ENCODE assay signal across 2 cellular contexts in the genomic region with DNA sequence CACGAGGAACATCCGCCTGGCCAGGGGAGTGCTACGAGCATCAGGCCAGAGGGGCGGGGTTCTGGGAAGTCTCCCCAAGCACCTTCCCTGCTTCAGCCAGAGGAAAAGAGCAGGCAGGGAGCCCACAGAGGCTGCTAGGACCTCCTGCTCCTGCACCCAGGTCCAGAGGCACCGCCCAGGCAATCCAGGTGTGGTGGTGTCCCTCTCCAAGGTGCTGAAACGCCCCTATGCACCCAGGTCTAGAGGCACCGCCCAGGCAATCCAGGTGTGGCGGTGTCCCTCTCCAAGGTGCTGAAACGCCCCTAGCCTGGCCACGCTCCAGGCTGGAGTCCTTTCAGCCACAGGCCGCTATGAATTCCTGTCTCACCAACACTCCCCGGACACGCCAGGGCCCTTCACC.
TF ChIP-seq lines count a peak whose summit lies in the region.

No MANE protein-coding gene starts in this region.

TF ChIP-seq in PFSK-1, 5 proteins besides CTCF, POLR2A, EP300 and RAD21 (continued from another document):
- TF ChIP-seq, protein P1, sequence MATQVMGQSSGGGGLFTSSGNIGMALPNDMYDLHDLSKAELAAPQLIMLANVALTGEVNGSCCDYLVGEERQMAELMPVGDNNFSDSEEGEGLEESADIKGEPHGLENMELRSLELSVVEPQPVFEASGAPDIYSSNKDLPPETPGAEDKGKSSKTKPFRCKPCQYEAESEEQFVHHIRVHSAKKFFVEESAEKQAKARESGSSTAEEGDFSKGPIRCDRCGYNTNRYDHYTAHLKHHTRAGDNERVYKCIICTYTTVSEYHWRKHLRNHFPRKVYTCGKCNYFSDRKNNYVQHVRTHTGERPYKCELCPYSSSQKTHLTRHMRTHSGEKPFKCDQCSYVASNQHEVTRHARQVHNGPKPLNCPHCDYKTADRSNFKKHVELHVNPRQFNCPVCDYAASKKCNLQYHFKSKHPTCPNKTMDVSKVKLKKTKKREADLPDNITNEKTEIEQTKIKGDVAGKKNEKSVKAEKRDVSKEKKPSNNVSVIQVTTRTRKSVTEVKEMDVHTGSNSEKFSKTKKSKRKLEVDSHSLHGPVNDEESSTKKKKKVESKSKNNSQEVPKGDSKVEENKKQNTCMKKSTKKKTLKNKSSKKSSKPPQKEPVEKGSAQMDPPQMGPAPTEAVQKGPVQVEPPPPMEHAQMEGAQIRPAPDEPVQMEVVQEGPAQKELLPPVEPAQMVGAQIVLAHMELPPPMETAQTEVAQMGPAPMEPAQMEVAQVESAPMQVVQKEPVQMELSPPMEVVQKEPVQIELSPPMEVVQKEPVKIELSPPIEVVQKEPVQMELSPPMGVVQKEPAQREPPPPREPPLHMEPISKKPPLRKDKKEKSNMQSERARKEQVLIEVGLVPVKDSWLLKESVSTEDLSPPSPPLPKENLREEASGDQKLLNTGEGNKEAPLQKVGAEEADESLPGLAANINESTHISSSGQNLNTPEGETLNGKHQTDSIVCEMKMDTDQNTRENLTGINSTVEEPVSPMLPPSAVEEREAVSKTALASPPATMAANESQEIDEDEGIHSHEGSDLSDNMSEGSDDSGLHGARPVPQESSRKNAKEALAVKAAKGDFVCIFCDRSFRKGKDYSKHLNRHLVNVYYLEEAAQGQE (IDR thresholded peaks at IDR 0.05; ENCODE audit: insufficient read depth in 1 of 2, low read depth in 2 of 2, low read length in 2 of 2) = peak; percentile 98 to 99
- TF ChIP-seq SIN3A (IDR thresholded peaks at IDR 0.05; ENCODE audit: borderline replicate concordance, insufficient read depth, low read length) = 0 out of 2 replicates have a peak, but pooled peaks have one; percentile 63
TF ChIP-seq in PFSK-1: peak in this region for 2.

TF ChIP-seq in K562, 482 proteins besides CTCF, POLR2A, EP300 and RAD21 (continued from another document and continues in another):
- TF ChIP-seq, protein P2, sequence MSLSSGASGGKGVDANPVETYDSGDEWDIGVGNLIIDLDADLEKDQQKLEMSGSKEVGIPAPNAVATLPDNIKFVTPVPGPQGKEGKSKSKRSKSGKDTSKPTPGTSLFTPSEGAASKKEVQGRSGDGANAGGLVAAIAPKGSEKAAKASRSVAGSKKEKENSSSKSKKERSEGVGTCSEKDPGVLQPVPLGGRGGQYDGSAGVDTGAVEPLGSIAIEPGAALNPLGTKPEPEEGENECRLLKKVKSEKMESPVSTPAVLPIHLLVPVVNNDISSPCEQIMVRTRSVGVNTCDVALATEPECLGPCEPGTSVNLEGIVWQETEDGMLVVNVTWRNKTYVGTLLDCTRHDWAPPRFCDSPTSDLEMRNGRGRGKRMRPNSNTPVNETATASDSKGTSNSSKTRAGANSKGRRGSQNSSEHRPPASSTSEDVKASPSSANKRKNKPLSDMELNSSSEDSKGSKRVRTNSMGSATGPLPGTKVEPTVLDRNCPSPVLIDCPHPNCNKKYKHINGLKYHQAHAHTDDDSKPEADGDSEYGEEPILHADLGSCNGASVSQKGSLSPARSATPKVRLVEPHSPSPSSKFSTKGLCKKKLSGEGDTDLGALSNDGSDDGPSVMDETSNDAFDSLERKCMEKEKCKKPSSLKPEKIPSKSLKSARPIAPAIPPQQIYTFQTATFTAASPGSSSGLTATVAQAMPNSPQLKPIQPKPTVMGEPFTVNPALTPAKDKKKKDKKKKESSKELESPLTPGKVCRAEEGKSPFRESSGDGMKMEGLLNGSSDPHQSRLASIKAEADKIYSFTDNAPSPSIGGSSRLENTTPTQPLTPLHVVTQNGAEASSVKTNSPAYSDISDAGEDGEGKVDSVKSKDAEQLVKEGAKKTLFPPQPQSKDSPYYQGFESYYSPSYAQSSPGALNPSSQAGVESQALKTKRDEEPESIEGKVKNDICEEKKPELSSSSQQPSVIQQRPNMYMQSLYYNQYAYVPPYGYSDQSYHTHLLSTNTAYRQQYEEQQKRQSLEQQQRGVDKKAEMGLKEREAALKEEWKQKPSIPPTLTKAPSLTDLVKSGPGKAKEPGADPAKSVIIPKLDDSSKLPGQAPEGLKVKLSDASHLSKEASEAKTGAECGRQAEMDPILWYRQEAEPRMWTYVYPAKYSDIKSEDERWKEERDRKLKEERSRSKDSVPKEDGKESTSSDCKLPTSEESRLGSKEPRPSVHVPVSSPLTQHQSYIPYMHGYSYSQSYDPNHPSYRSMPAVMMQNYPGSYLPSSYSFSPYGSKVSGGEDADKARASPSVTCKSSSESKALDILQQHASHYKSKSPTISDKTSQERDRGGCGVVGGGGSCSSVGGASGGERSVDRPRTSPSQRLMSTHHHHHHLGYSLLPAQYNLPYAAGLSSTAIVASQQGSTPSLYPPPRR (CRISPR knock-in tag; IDR thresholded peaks at IDR 0.05; ENCODE audit: borderline replicate concordance) = peak; percentile 28; the same call in 1 of the 2 replicates
- peak; percentile 65 for TF ChIP-seq FOXJ3 (CRISPR knock-in tag; IDR thresholded peaks at IDR 0.05)
- peak; percentile 99 for TF ChIP-seq CTBP1 (IDR thresholded peaks at IDR 0.05; ENCODE audit: borderline replicate concordance)
- peak in 1 of 2 experiments; percentile 87; a peak in 2 of 4 replicates for TF ChIP-seq TEAD1 (CRISPR knock-in tag; IDR thresholded peaks at IDR 0.05)
- peak; percentile 60; the same call in 1 of the 2 replicates for TF ChIP-seq SREBF1 (IDR thresholded peaks at IDR 0.05; ENCODE audit: borderline replicate concordance, low read depth, low read length)
- TF ChIP-seq TOE1 (IDR thresholded peaks at IDR 0.05; ENCODE audit: borderline replicate concordance) = no peak
- TF ChIP-seq TOE1 (CRISPR knock-in tag; IDR thresholded peaks at IDR 0.05; ENCODE audit: borderline replicate concordance, low read depth) = peak; percentile 90; the same call in 1 of the 2 replicates
- no peak for TF ChIP-seq ASH1L (IDR thresholded peaks at IDR 0.05; ENCODE audit: borderline replicate concordance, low read depth, partially characterized antibody)
- TF ChIP-seq POLR2B (IDR thresholded peaks at IDR 0.05; ENCODE audit: low read depth, partially characterized antibody) = no peak
- TF ChIP-seq ETS1 (conservative IDR thresholded peaks at IDR 0.05; ENCODE audit: control insufficient read depth, low read depth, low read length) = peak; percentile 90
- peak; percentile 80 for TF ChIP-seq SMAD4 (CRISPR knock-in tag; conservative IDR thresholded peaks at IDR 0.05)
- no peak for TF ChIP-seq JUND (IDR thresholded peaks at IDR 0.05; ENCODE audit: borderline replicate concordance, low read depth, low read length)
- peak; percentile 49; the same call in 1 of the 3 replicates for TF ChIP-seq JUND (tag; IDR thresholded peaks at IDR 0.05; ENCODE audit: borderline replicate concordance, low read depth, low read length)
- TF ChIP-seq FOXK1 (CRISPR knock-in tag; IDR thresholded peaks at IDR 0.05; ENCODE audit: borderline replicate concordance) = peak; percentile 86; the same call in 1 of the 2 replicates
- TF ChIP-seq E2F5 (CRISPR knock-in tag; IDR thresholded peaks at IDR 0.05) = peak; percentile 80; the same call in 1 of the 2 replicates
- TF ChIP-seq, protein P3, sequence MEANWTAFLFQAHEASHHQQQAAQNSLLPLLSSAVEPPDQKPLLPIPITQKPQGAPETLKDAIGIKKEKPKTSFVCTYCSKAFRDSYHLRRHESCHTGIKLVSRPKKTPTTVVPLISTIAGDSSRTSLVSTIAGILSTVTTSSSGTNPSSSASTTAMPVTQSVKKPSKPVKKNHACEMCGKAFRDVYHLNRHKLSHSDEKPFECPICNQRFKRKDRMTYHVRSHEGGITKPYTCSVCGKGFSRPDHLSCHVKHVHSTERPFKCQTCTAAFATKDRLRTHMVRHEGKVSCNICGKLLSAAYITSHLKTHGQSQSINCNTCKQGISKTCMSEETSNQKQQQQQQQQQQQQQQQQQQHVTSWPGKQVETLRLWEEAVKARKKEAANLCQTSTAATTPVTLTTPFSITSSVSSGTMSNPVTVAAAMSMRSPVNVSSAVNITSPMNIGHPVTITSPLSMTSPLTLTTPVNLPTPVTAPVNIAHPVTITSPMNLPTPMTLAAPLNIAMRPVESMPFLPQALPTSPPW (CRISPR knock-in tag; IDR thresholded peaks at IDR 0.05) = peak; percentile 47; the same call in 1 of the 2 replicates
- TF ChIP-seq CBFA2T3 (IDR thresholded peaks at IDR 0.05) = peak; percentile 47
- TF ChIP-seq SFPQ (IDR thresholded peaks at IDR 0.05; ENCODE audit: low read depth, low read length) = no peak
- TF ChIP-seq SAP30 (IDR thresholded peaks at IDR 0.05; ENCODE audit: borderline replicate concordance, insufficient read depth, low read depth, low read length, poor library complexity, severe bottlenecking) = peak; percentile 87
- TF ChIP-seq, protein P1 (CRISPR knock-in tag; IDR thresholded peaks at IDR 0.05; ENCODE audit: low read depth) = peak; percentile 99
- no peak for TF ChIP-seq FOXM1 (IDR thresholded peaks at IDR 0.05; ENCODE audit: low read depth)
- peak; percentile 94 for TF ChIP-seq FOXM1 (CRISPR knock-in tag; IDR thresholded peaks at IDR 0.05; ENCODE audit: low read depth)
- no peak for TF ChIP-seq GABPB2 (CRISPR knock-in tag; conservative IDR thresholded peaks at IDR 0.05)
- TF ChIP-seq, protein P4, sequence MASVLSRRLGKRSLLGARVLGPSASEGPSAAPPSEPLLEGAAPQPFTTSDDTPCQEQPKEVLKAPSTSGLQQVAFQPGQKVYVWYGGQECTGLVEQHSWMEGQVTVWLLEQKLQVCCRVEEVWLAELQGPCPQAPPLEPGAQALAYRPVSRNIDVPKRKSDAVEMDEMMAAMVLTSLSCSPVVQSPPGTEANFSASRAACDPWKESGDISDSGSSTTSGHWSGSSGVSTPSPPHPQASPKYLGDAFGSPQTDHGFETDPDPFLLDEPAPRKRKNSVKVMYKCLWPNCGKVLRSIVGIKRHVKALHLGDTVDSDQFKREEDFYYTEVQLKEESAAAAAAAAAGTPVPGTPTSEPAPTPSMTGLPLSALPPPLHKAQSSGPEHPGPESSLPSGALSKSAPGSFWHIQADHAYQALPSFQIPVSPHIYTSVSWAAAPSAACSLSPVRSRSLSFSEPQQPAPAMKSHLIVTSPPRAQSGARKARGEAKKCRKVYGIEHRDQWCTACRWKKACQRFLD (CRISPR knock-in tag; IDR thresholded peaks at IDR 0.05) = peak; percentile 64; the same call in 1 of the 2 replicates
- no peak for TF ChIP-seq NFIX (CRISPR knock-in tag; IDR thresholded peaks at IDR 0.05; ENCODE audit: low read depth)
- peak; percentile 68; the same call in 1 of the 2 replicates for TF ChIP-seq KAT7 (CRISPR knock-in tag; IDR thresholded peaks at IDR 0.05; ENCODE audit: borderline replicate concordance)
